In genomic region chr13:33799950-33800592, GRCh38 we compare ENCODE assay signal across 9 cellular contexts. TPM values are rescaled to one million over a fixed set of nuclear protein-coding genes. Genes with fewer than 3 reads are reported as not detected.
DNase-seq lines count a peak whose midpoint lies in the region; ATAC-seq and TF ChIP-seq lines count a peak whose summit lies in the region.
"Had no signal": no experiment of that assay in that cellular context is flagged by ENCODE, and none has a peak within 500 bp of the region (broad histone marks: within the 10 kb centered on the region; RNA-seq: fewer than 3 reads in every experiment).

No MANE protein-coding gene starts in this region.

- BruUV-seq in IMR-90 (replicated peaks; lab: Mats Ljungman, UMichigan), result no TSS peak

- no peak overlapping the region for H2BK120ac ChIP-seq in IMR-90 (ENCODE audit: low read depth, low read length)

- POLR2A ChIA-PET in IMR-90 (lab: Charles Lee; ENCODE audit: unreplicated experiment), result interaction anchor here (1.4 kb wide), 1 partner anchor 18 kb away, joined by 3 read pairs; the partner anchor contains the start of gene RFC3

- ATAC-seq in DND-41 (ENCODE audit: insufficient read depth, low read depth) (peak; percentile 35; the same call in 2 of the 3 replicates), IMR-90 (ENCODE audit: low read depth) (peak; percentile 92), body of pancreas (peak; percentile 49), HG03135 (IDR thresholded peaks at IDR 0.05; ENCODE audit: unreplicated experiment) (no peak), GM21717 (IDR thresholded peaks at IDR 0.05; ENCODE audit: unreplicated experiment) (no peak)

- H4K5ac ChIP-seq in IMR-90 (ENCODE audit: low read depth, low read length), result no peak overlapping the region

- intact Hi-C loops in IMR-90 (cut with micrococcal nuclease), result loop anchor here (1.0 kb wide), 2 partner anchors 277 to 1357 kb away; no protein-coding TSS in a partner anchor
- intact Hi-C loops in body of pancreas (cut with DNase I), result loop anchor here (10.0 kb wide), 1 partner anchor 1355 kb away; no protein-coding TSS in a partner anchor

- H3K79me1 ChIP-seq in IMR-90 (ENCODE audit: low read depth in 1 of 2, low read length in 2 of 2), result no peaks in the 10 kb centered on the region

- H2AK9ac ChIP-seq in IMR-90 (replicated peaks; ENCODE audit: low read depth, low read length, poor library complexity), result no peak overlapping the region

- in situ Hi-C loops in IMR-90 (cut with MboI; ENCODE audit: low sequenced_read_pairs), result loop anchor here (10.0 kb wide), 1 partner anchor 1355 kb away; no protein-coding TSS in a partner anchor

- TF ChIP-seq POLR2A in IMR-90 (IDR thresholded peaks at IDR 0.05; ENCODE audit: low read depth, low read length), result no peak
- no peak for TF ChIP-seq POLR2A in body of pancreas (IDR thresholded peaks at IDR 0.05)

- H3K27me3 ChIP-seq in DND-41 (ENCODE audit: insufficient read depth, low read length, poor library complexity), result no peaks in the 10 kb centered on the region
- peaks cover 6% of the 10 kb centered on the region for H3K27me3 ChIP-seq in IMR-90 (ENCODE audit: control insufficient read depth, insufficient read depth, low read length)
- H3K27me3 ChIP-seq in body of pancreas, result no peaks in the 10 kb centered on the region
- H3K27me3 ChIP-seq in MM.1S (replicated peaks; ENCODE audit: insufficient read depth, low read length), result peaks cover 52% of the 10 kb centered on the region

- peak; percentile 50 for TF ChIP-seq RAD21 in IMR-90 (IDR thresholded peaks at IDR 0.05; ENCODE audit: low read length)

- H3K27ac ChIP-seq in DND-41 (ENCODE audit: low read length), result no peak overlapping the region
- H3K27ac ChIP-seq in IMR-90 (ENCODE audit: insufficient read depth, low read length), result no peak overlapping the region
- H3K27ac ChIP-seq in body of pancreas, result no peak overlapping the region
- H3K27ac ChIP-seq in MM.1S (ENCODE audit: low read length), result no peak overlapping the region
- H3K27ac ChIP-seq: KMS-11 had no signal

- H2AK5ac ChIP-seq in IMR-90 (ENCODE audit: low read depth, low read length), result no peak overlapping the region

- H2BK15ac ChIP-seq in IMR-90 (ENCODE audit: low read depth, low read length), result no peak overlapping the region

- no peak overlapping the region for H3K23ac ChIP-seq in IMR-90 (ENCODE audit: low read depth, low read length)

- no peak overlapping the region for H2AFZ ChIP-seq in DND-41 (ENCODE audit: low read depth, low read length)
- H2AFZ ChIP-seq in IMR-90 (replicated peaks; ENCODE audit: low read length, poor library complexity), result no peak overlapping the region
- no peak overlapping the region for H2AFZ ChIP-seq in MM.1S (ENCODE audit: low read length)

- 90% methylated on average over 2 of the region's 6 CpGs; no CpG with 5 or more reads in 1 of the 2 experiments for WGBS in IMR-90 (ENCODE audit: extremely low coverage in 2 of 2, insufficient read length in 1 of 2), 2 experiments
- WGBS in body of pancreas, 2 donors, result 31 to 34% methylated on average over 6 of the region's 6 CpGs

- no peak overlapping the region for H3K18ac ChIP-seq in IMR-90 (ENCODE audit: low read depth, low read length)

- H3K56ac ChIP-seq in IMR-90 (ENCODE audit: extremely low read depth, insufficient read depth, low read length), result no peak overlapping the region

- no peak overlapping the region for H4K8ac ChIP-seq in IMR-90 (ENCODE audit: low read depth in 2 of 2, low read length in 2 of 2)

- H3K9me3 ChIP-seq in DND-41 (ENCODE audit: insufficient read depth, low read length, severe bottlenecking), result no peaks in the 10 kb centered on the region
- no peaks in the 10 kb centered on the region for H3K9me3 ChIP-seq in IMR-90 (ENCODE audit: control insufficient read depth, insufficient read depth, low read length)
- H3K9me3 ChIP-seq in body of pancreas, result no peaks in the 10 kb centered on the region
- no peaks in the 10 kb centered on the region for H3K9me3 ChIP-seq in MM.1S (replicated peaks; ENCODE audit: insufficient read depth, low read length)

- H3K4me3 ChIP-seq in DND-41 (ENCODE audit: low read depth in 1 of 2, low read length in 2 of 2), result no peak overlapping the region
- H3K4me3 ChIP-seq in IMR-90 (ENCODE audit: insufficient read depth, low read depth, low read length), result no peak overlapping the region
- H3K4me3 ChIP-seq in body of pancreas, result no peak overlapping the region
- no peak overlapping the region for H3K4me3 ChIP-seq in MM.1S (ENCODE audit: low read length)

- H3K9ac ChIP-seq in DND-41 (ENCODE audit: low read depth, low read length), result no peak overlapping the region
- H3K9ac ChIP-seq in IMR-90 (ENCODE audit: low read depth, low read length), result no peak overlapping the region
- H3K9ac ChIP-seq in MM.1S (ENCODE audit: low read length), result no peak overlapping the region
- H3K9ac ChIP-seq: KMS-11 had no signal

- no peak for DNase-seq in DND-41
- peak; percentile 46 for DNase-seq in IMR-90
- no peak for DNase-seq in body of pancreas
- peak; percentile 65 for DNase-seq in medulla oblongata (ENCODE audit: extremely low spot score)
- DNase-seq in islet precursor cell, result no peak
- DNase-seq in MM.1S, result no peak

- H3K9me2 ChIP-seq in MM.1S (replicated peaks; ENCODE audit: insufficient read depth, low read length), result no peaks in the 10 kb centered on the region

- no peaks in the 10 kb centered on the region for H3K79me2 ChIP-seq in DND-41 (ENCODE audit: insufficient read depth, low read length)
- no peaks in the 10 kb centered on the region for H3K79me2 ChIP-seq in MM.1S (ENCODE audit: low read length)

- H3K36me3 ChIP-seq in DND-41 (ENCODE audit: insufficient read depth, low read length) (no peaks in the 10 kb centered on the region), IMR-90 (ENCODE audit: control insufficient read depth, insufficient read depth, low read length) (no peaks in the 10 kb centered on the region), body of pancreas (replicated peaks in 1 of 2; ENCODE audit: insufficient read depth in 1 of 2, low read depth in 2 of 2) (no peaks in the 10 kb centered on the region), MM.1S (replicated peaks; ENCODE audit: insufficient read depth, low read length) (no peaks in the 10 kb centered on the region)

- no peak overlapping the region for H3K14ac ChIP-seq in IMR-90 (replicated peaks; ENCODE audit: low read depth, low read length)

- no peaks in the 10 kb centered on the region for H3F3A ChIP-seq in MM.1S (ENCODE audit: insufficient read depth, low read length)

- CTCF ChIA-PET in IMR-90 (lab: Yijun Ruan, JAX), result interaction anchor here (0.6 to 1.4 kb wide), 8 partner anchors 8 to 871 kb away, joined by 3 to 11 read pairs (median 3); no protein-coding TSS in a partner anchor

- H4K20me1 ChIP-seq in DND-41 (ENCODE audit: insufficient read depth, low read length) (no peaks in the 10 kb centered on the region), IMR-90 (ENCODE audit: insufficient read depth, low read length) (no peaks in the 10 kb centered on the region), MM.1S (ENCODE audit: insufficient read depth, low read length) (no peaks in the 10 kb centered on the region)

- no peak overlapping the region for H3K4ac ChIP-seq in IMR-90 (ENCODE audit: low read depth, low read length)

- no peak overlapping the region for H2BK5ac ChIP-seq in IMR-90 (ENCODE audit: low read depth, low read length, poor library complexity, severe bottlenecking)

- no peaks in the 10 kb centered on the region for H3K9me1 ChIP-seq in IMR-90 (ENCODE audit: insufficient read depth, low read length)

- TF ChIP-seq CTCF in DND-41 (IDR thresholded peaks at IDR 0.05; ENCODE audit: borderline replicate concordance, extremely low read depth, low read length, poor library complexity, severe bottlenecking), result peak; percentile 54
- TF ChIP-seq CTCF in IMR-90 (conservative IDR thresholded peaks at IDR 0.05; ENCODE audit: low read depth, low read length), result peak; percentile 50
- TF ChIP-seq CTCF in body of pancreas (IDR thresholded peaks at IDR 0.05), result peak in 6 of 7 experiments; percentile 19 to 61 (median 42)
- no peak; the same call in 1 of the 2 replicates for TF ChIP-seq CTCF in MM.1S (IDR thresholded peaks at IDR 0.05; ENCODE audit: low read length)

- H2BK20ac ChIP-seq in IMR-90 (ENCODE audit: low read depth, low read length), result no peak overlapping the region

- dilution Hi-C loops in IMR-90 (cut with HindIII; ENCODE audit: low sequenced_read_pairs, unreplicated experiment), result no loop called here

- H3K4me2 ChIP-seq in DND-41 (ENCODE audit: insufficient read depth, low read length), result no peak overlapping the region
- peak overlapping the region; percentile 54; the same call in 1 of the 2 replicates for H3K4me2 ChIP-seq in IMR-90 (ENCODE audit: low read depth, low read length)
- no peak overlapping the region for H3K4me2 ChIP-seq in MM.1S (ENCODE audit: low read depth, low read length)
- H3K4me2 ChIP-seq: KMS-11 had no signal

- no peaks in the 10 kb centered on the region for H3K4me1 ChIP-seq in DND-41 (ENCODE audit: insufficient read depth, low read length)
- H3K4me1 ChIP-seq in IMR-90 (ENCODE audit: control insufficient read depth, insufficient read depth, low read length), result no peaks in the 10 kb centered on the region
- peaks cover 21% of the 10 kb centered on the region for H3K4me1 ChIP-seq in body of pancreas
- H3K4me1 ChIP-seq in MM.1S (ENCODE audit: low read length), result 0 out of 2 replicates have a peak, but pooled peaks cover 5% of the 10 kb centered on the region

- H4K91ac ChIP-seq in IMR-90 (ENCODE audit: insufficient read depth, low read depth, low read length), result no peak overlapping the region

TF ChIP-seq in IMR-90, 13 proteins besides CTCF, POLR2A, EP300 and RAD21 (continues in another document):
- TF ChIP-seq MAZ (IDR thresholded peaks at IDR 0.05; ENCODE audit: borderline replicate concordance, low read depth, low read length), result no peak
- no peak for TF ChIP-seq RCOR1 (IDR thresholded peaks at IDR 0.05; ENCODE audit: insufficient replicate concordance, low read length)
- no peak for TF ChIP-seq USF2 (IDR thresholded peaks at IDR 0.05; ENCODE audit: low read depth, low read length)
- peak; percentile 34; the same call in 1 of the 2 replicates for TF ChIP-seq SMC3 (IDR thresholded peaks at IDR 0.05; ENCODE audit: low read depth, low read length)

RNA-seq across cellular contexts. Expression of gene RFC3, which starts 17.9 kb away (rescaled TPM):
- total RNA-seq in IMR-90 (2012; rRNA removed) (12.9 and 15.6 TPM in 2 replicates), body of pancreas (10 to 100 TPM in 1 of 2 donors, 1 to 10 TPM in 1; 8.0 to 10.9 TPM)
- 7.8 and 9.8 TPM in 2 replicates for polyA plus RNA-seq in IMR-90 (2012; rRNA removed)
- polyA plus RNA-seq in IMR-90 (2012; cell fraction: cytosol; rRNA removed), result 1.3 and 3.8 TPM in 2 replicates
- 0.72 and 4.9 TPM in 2 replicates for polyA plus RNA-seq in IMR-90 (2012; cell fraction: nucleus; rRNA removed; ENCODE audit: low replicate concordance)

Comparison
In these comparisons a context has a peak if more than half of its experiments do, and no peak if none do; other contexts are left out.
1. ATAC-seq: peak in DND-41 (single experiment), IMR-90 (single experiment) and body of pancreas (single experiment); none in HG03135 (single experiment) and GM21717 (single experiment).
2. DNase-seq: peak in IMR-90 (single experiment) and medulla oblongata (single experiment); none in DND-41 (single experiment), body of pancreas (0 of 4), islet precursor cell (single experiment) and MM.1S (single experiment).